Comparison of ENCODE assay signal across 28 cellular contexts in the genomic region with DNA sequence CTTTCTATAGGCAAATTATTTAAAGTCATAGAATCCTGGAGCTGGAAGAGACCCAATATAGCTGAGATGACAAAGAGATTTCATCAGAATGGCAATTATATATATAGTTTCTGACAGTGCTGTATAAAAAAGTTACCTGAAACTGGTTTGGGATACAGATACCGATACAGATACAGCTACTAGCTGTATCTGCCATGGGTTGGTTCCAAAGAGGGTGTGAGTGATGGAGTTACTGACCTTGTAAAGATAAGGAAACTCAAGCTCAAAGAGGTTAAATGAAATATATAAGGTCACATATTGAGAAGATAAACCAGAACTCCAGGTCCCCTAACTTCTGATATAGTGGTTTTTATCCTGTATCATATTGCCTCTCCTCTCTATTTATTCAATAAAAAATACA. TPM values are rescaled to one million over a fixed set of nuclear protein-coding genes. Genes with fewer than 3 reads are reported as not detected.
DNase-seq lines count a peak whose midpoint lies in the region; ATAC-seq and TF ChIP-seq lines count a peak whose summit lies in the region.
"Had no signal": no experiment of that assay in that cellular context is flagged by ENCODE, and none has a peak within 500 bp of the region (broad histone marks: within the 10 kb centered on the region; RNA-seq: fewer than 3 reads in every experiment).

No MANE protein-coding gene starts in this region.

- CTCF ChIA-PET in RWPE1 (lab: Yijun Ruan, JAX), result interaction anchor here (0.7 kb wide), 1 partner anchor 70 kb away, joined by 3 read pairs; no protein-coding TSS in a partner anchor

- H3K4me3 Mint-ChIP-seq in activated CD4-positive, alpha-beta T cell treated with anti-CD3 and anti-CD28 coated beads, Interleukin-2, amount 10 ng/mL, durations not matched to agents 24 days and 14 days, result peak overlapping the region; percentile 51
- no peak overlapping the region for H3K4me3 Mint-ChIP-seq in HFFc6
- peak overlapping the region; percentile 32 for H3K4me3 Mint-ChIP-seq in activated naive CD8-positive, alpha-beta T cell treated with anti-CD3 and anti-CD28 coated beads, Interleukin-2, amount 50 U/mL, for 24 hours
- H3K4me3 Mint-ChIP-seq: central memory CD8-positive, alpha-beta T cell; H9; natural killer cell treated with Interleukin-12 subunit alpha and Interleukin-12 subunit beta and Interleukin-15 and Interleukin-18, amount 100 ng/mL, for 72 hours had no signal

- H3K9me3 ChIP-seq in mucosa of descending colon, result no peaks in the 10 kb centered on the region
- H3K9me3 ChIP-seq: BE2C, Caco-2, pancreas, upper lobe of right lung had no signal

- no peaks in the 10 kb centered on the region for H3K27me3 Mint-ChIP-seq in activated CD4-positive, alpha-beta T cell treated with anti-CD3 and anti-CD28 coated beads, Interleukin-2, amount 10 ng/mL, durations not matched to agents 24 days and 14 days
- H3K27me3 Mint-ChIP-seq in HFFc6 (ENCODE audit: insufficient read depth), result no peaks in the 10 kb centered on the region; the same call in 1 of the 2 replicates
- no peaks in the 10 kb centered on the region for H3K27me3 Mint-ChIP-seq in activated naive CD8-positive, alpha-beta T cell treated with anti-CD3 and anti-CD28 coated beads, Interleukin-2, amount 50 U/mL, for 24 hours
- H3K27me3 Mint-ChIP-seq: central memory CD8-positive, alpha-beta T cell; natural killer cell treated with Interleukin-12 subunit alpha and Interleukin-12 subunit beta and Interleukin-15 and Interleukin-18, amount 100 ng/mL, for 72 hours had no signal

- ATAC-seq in activated naive CD8-positive, alpha-beta T cell treated with anti-CD3 and anti-CD28 coated beads, Interleukin-2, amount 50 U/mL, for 24 hours, result peak; percentile 42
- peak; percentile 67 for ATAC-seq in mucosa of descending colon
- ATAC-seq: K562; left lobe of liver; natural killer cell treated with Interleukin-12 subunit alpha and Interleukin-12 subunit beta and Interleukin-15 and Interleukin-18, amount 100 ng/mL, for 72 hours; pancreas; right cardiac atrium; upper lobe of right lung had no signal

- POLR2A ChIA-PET in RWPE1 (lab: Yijun Ruan, JAX; ENCODE audit: low non-redundant PET), result no interaction called here

- H3K4me1 ChIP-seq in mucosa of descending colon (ENCODE audit: low read depth), result peaks cover 54% of the 10 kb centered on the region
- H3K4me1 ChIP-seq: BE2C had no signal

- no peak overlapping the region for H3K4me3 ChIP-seq in mucosa of descending colon
- H3K4me3 ChIP-seq: dorsolateral prefrontal cortex, K562, pancreas, upper lobe of right lung had no signal

- H3K36me3 Mint-ChIP-seq in activated CD4-positive, alpha-beta T cell treated with anti-CD3 and anti-CD28 coated beads, Interleukin-2, amount 10 ng/mL, durations not matched to agents 24 days and 14 days (ENCODE audit: low read depth), result peaks cover 37% of the 10 kb centered on the region
- no peaks in the 10 kb centered on the region for H3K36me3 Mint-ChIP-seq in HFFc6 (ENCODE audit: low read depth)
- H3K36me3 Mint-ChIP-seq in activated naive CD8-positive, alpha-beta T cell treated with anti-CD3 and anti-CD28 coated beads, Interleukin-2, amount 50 U/mL, for 24 hours (ENCODE audit: low read depth), result peaks cover 16% of the 10 kb centered on the region
- H3K36me3 Mint-ChIP-seq: natural killer cell treated with Interleukin-12 subunit alpha and Interleukin-12 subunit beta and Interleukin-15 and Interleukin-18, amount 100 ng/mL, for 72 hours had no signal

- no peak overlapping the region for H3K27ac ChIP-seq in RWPE1
- H3K27ac ChIP-seq: pancreas, upper lobe of right lung had no signal

- TF ChIP-seq CTCF in HFFc6 (IDR thresholded peaks at IDR 0.05) (no peak), mucosa of descending colon (IDR thresholded peaks at IDR 0.05) (no peak), RWPE1 (conservative IDR thresholded peaks at IDR 0.05; ENCODE audit: low read depth) (no peak)

- intact Hi-C loops in activated CD4-positive, alpha-beta T cell treated with anti-CD3 and anti-CD28 coated beads, Interleukin-2, amount 10 ng/mL, durations not matched to agents 24 days and 14 days (cut with micrococcal nuclease), result loop anchor here (1.0 to 10.0 kb wide), 3 partner anchors 19 to 851 kb away; a partner anchor contains a TSS
- intact Hi-C loops in mucosa of descending colon (cut with DNase I, micrococcal nuclease), result no loop called here

- H3K4me1 Mint-ChIP-seq in activated CD4-positive, alpha-beta T cell treated with anti-CD3 and anti-CD28 coated beads, Interleukin-2, amount 10 ng/mL, durations not matched to agents 24 days and 14 days, result peaks cover 72% of the 10 kb centered on the region
- peaks cover 67% of the 10 kb centered on the region for H3K4me1 Mint-ChIP-seq in HFFc6 (ENCODE audit: low read depth)
- peaks cover 93% of the 10 kb centered on the region for H3K4me1 Mint-ChIP-seq in activated naive CD8-positive, alpha-beta T cell treated with anti-CD3 and anti-CD28 coated beads, Interleukin-2, amount 50 U/mL, for 24 hours

- no peaks in the 10 kb centered on the region for H3K36me3 ChIP-seq in mucosa of descending colon (ENCODE audit: low read depth)
- H3K36me3 ChIP-seq: BE2C, pancreas, upper lobe of right lung had no signal

- DNase-seq in activated CD4-positive, alpha-beta T cell treated with anti-CD3 and anti-CD28 coated beads, Interleukin-2, amount 10 ng/mL, durations not matched to agents 24 days and 14 days, result no peak
- DNase-seq in activated CD4-positive, alpha-beta T cell treated with anti-CD3 and anti-CD28 coated beads, Interleukin-2, amount 50 U/mL, for 48 hours, result no peak
- DNase-seq in HFFc6 (no peak), mucosa of descending colon (no peak), NCI-H1930 (lab: John Stamatoyannopoulos, UW) (no peak), 8988T (no peak), RWPE1 (ENCODE audit: low spot score) (no peak)
- no peak for DNase-seq in activated naive CD8-positive, alpha-beta T cell treated with anti-CD3 and anti-CD28 coated beads, Interleukin-2, amount 50 U/mL, for 24 hours
- DNase-seq: activated CD8-positive, alpha-beta memory T cell treated with anti-CD3 and anti-CD28 coated beads for 24 hours; activated effector memory CD4-positive, alpha-beta T cell treated with Interleukin-2 at 50 U/mL for 16 hours; aorta; BE2C; Caco-2; dorsolateral prefrontal cortex; H9; midbrain; NCI-H146; NCI-H2171; NCI-H524; pancreas; right cardiac atrium; stimulated activated CD4-positive, alpha-beta T cell treated with anti-CD3 and anti-CD28 coated beads, Interleukin-12 subunit alpha, Interleukin-12 subunit beta, amount 100 ng/mL, for 4 hours; T-helper 9 cell; upper lobe of right lung had no signal

- H3K27ac Mint-ChIP-seq in activated CD4-positive, alpha-beta T cell treated with anti-CD3 and anti-CD28 coated beads, Interleukin-2, amount 10 ng/mL, durations not matched to agents 24 days and 14 days, result peak overlapping the region; percentile 89
- H3K27ac Mint-ChIP-seq in HFFc6, result peak overlapping the region; percentile 42
- peak overlapping the region; percentile 87 for H3K27ac Mint-ChIP-seq in activated naive CD8-positive, alpha-beta T cell treated with anti-CD3 and anti-CD28 coated beads, Interleukin-2, amount 50 U/mL, for 24 hours
- H3K27ac Mint-ChIP-seq: natural killer cell treated with Interleukin-12 subunit alpha and Interleukin-12 subunit beta and Interleukin-15 and Interleukin-18, amount 100 ng/mL, for 72 hours had no signal

- peaks cover 4% of the 10 kb centered on the region for H3K9me3 Mint-ChIP-seq in activated CD4-positive, alpha-beta T cell treated with anti-CD3 and anti-CD28 coated beads, Interleukin-2, amount 10 ng/mL, durations not matched to agents 24 days and 14 days
- no peaks in the 10 kb centered on the region for H3K9me3 Mint-ChIP-seq in HFFc6
- H3K9me3 Mint-ChIP-seq in activated naive CD8-positive, alpha-beta T cell treated with anti-CD3 and anti-CD28 coated beads, Interleukin-2, amount 50 U/mL, for 24 hours, result no peaks in the 10 kb centered on the region
- H3K9me3 Mint-ChIP-seq: central memory CD8-positive, alpha-beta T cell; H9; natural killer cell treated with Interleukin-12 subunit alpha and Interleukin-12 subunit beta and Interleukin-15 and Interleukin-18, amount 100 ng/mL, for 72 hours had no signal

RNA-seq across cellular contexts. Expression of a gene that starts 10.9 kb away (rescaled TPM):
- total RNA-seq in activated CD4-positive, alpha-beta T cell treated with anti-CD3 and anti-CD28 coated beads, Interleukin-2, amount 10 ng/mL, durations not matched to agents 24 days and 14 days, result 31.9 and 33.8 TPM in 2 replicates
- 1 to 10 TPM; 1.9 to 4.9 (median 2.8) TPM for total RNA-seq in HFFc6 (2021; fragmentation: NEBNext Ultra II Directional; extraction: Animal tissue kit (Norgen Biotek cat#: 25700))
- total RNA-seq in mucosa of descending colon, result 10 to 100 TPM; 45.6 to 51.2 (median 48.9) TPM
